ENCODE assay signal across 8 cellular contexts in genomic region chr5:162068412-162068811, GRCh38. TPM values are rescaled to one million over a fixed set of nuclear protein-coding genes. Genes with fewer than 3 reads are reported as not detected.
DNase-seq lines count a peak whose midpoint lies in the region; ATAC-seq, FAIRE-seq and TF ChIP-seq lines count a peak whose summit lies in the region.
"Had no signal": no experiment of that assay in that cellular context is flagged by ENCODE, and none has a peak within 500 bp of the region (broad histone marks: within the 10 kb centered on the region; RNA-seq: fewer than 3 reads in every experiment).

No MANE protein-coding gene starts in this region.

- DNase-seq in Jurkat, Clone E6-1 (ENCODE audit: low read depth, low spot score), result peak; percentile 10
- peak; percentile 33 for DNase-seq in bronchial epithelial cell (ENCODE audit: low read depth)
- DNase-seq in neural crest cell (ENCODE audit: low read depth, low spot score), result peak; percentile 68
- DNase-seq in DMS153 treated with DMSO at 0.1 percent for 48 hours (lab: John Stamatoyannopoulos, UW; ENCODE audit: unreplicated experiment), result no peak
- no peak for DNase-seq in NCI-H187 treated with DMSO at 0.1 percent for 48 hours (lab: John Stamatoyannopoulos, UW)

- no peak overlapping the region for H3K4me3 ChIP-seq in Jurkat, Clone E6-1 (ENCODE audit: low read length)
- H3K4me3 ChIP-seq in bronchial epithelial cell (ENCODE audit: low read depth, low read length), result no peak overlapping the region

- no peaks in the 10 kb centered on the region for H3K36me3 ChIP-seq in bronchial epithelial cell (ENCODE audit: control insufficient read depth, insufficient read depth, low read length)

- H3K27me3 ChIP-seq in bronchial epithelial cell (ENCODE audit: control insufficient read depth, insufficient read depth, low read length), result no peaks in the 10 kb centered on the region

- no peak for FAIRE-seq in bronchial epithelial cell (lab: Jason Lieb, UNC)

- H3K27me3 Mint-ChIP-seq in neural crest cell (ENCODE audit: low read depth), result peaks cover 61% of the 10 kb centered on the region
- H3K27me3 Mint-ChIP-seq: activated naive CD4-positive, alpha-beta T cell treated with anti-CD3 and anti-CD28 coated beads, Interleukin-2, amount 50 U/mL, for 24 hours had no signal

- TF ChIP-seq CTCF in bronchial epithelial cell (IDR thresholded peaks at IDR 0.05; ENCODE audit: insufficient read depth, low read length, severe bottlenecking), result no peak
- no peak for TF ChIP-seq CTCF in neural crest cell (conservative IDR thresholded peaks at IDR 0.05)

- ATAC-seq in GM21390 (IDR thresholded peaks at IDR 0.05; ENCODE audit: unreplicated experiment) (peak; percentile 48), GM19397 (IDR thresholded peaks at IDR 0.05; ENCODE audit: unreplicated experiment) (no peak)

- H3K4me3 Mint-ChIP-seq in neural crest cell, result peak overlapping the region; percentile 65
- H3K4me3 Mint-ChIP-seq: activated naive CD4-positive, alpha-beta T cell treated with anti-CD3 and anti-CD28 coated beads, Interleukin-2, amount 50 U/mL, for 24 hours had no signal

- peaks cover 11% of the 10 kb centered on the region for H3K4me1 Mint-ChIP-seq in neural crest cell
- H3K4me1 Mint-ChIP-seq: activated naive CD4-positive, alpha-beta T cell treated with anti-CD3 and anti-CD28 coated beads, Interleukin-2, amount 50 U/mL, for 24 hours had no signal

- H3K36me3 Mint-ChIP-seq in neural crest cell (ENCODE audit: low read depth), result no peaks in the 10 kb centered on the region
- H3K36me3 Mint-ChIP-seq: activated naive CD4-positive, alpha-beta T cell treated with anti-CD3 and anti-CD28 coated beads, Interleukin-2, amount 50 U/mL, for 24 hours had no signal

- no peak overlapping the region for H3K27ac Mint-ChIP-seq in neural crest cell (ENCODE audit: unreplicated experiment)
- H3K27ac Mint-ChIP-seq: activated naive CD4-positive, alpha-beta T cell treated with anti-CD3 and anti-CD28 coated beads, Interleukin-2, amount 50 U/mL, for 24 hours had no signal

- no peaks in the 10 kb centered on the region for H3K9me3 Mint-ChIP-seq in neural crest cell

RNA-seq across cellular contexts. Expression of gene GABRG2, which starts 0.8 kb away (rescaled TPM):
- not detected for polyA plus RNA-seq in Jurkat, Clone E6-1 (2012; ENCODE audit: insufficient read depth, insufficient read length)
- total RNA-seq in bronchial epithelial cell (not detected in 2 replicates), neural crest cell (0.26 and 2.8 TPM in 2 replicates)

Comparison
In these comparisons a context has a peak if more than half of its experiments do, and no peak if none do; other contexts are left out.
1. DNase-seq: peak in Jurkat, Clone E6-1 (single experiment), bronchial epithelial cell (single experiment) and neural crest cell (single experiment); none in DMS153 treated with DMSO at 0.1 percent for 48 hours (single experiment) and NCI-H187 treated with DMSO at 0.1 percent for 48 hours (single experiment).